Comparison of ENCODE assay signal across 6 cellular contexts in genomic region chr22:38699784-38700183, GRCh38. TPM values are rescaled to one million over a fixed set of nuclear protein-coding genes. Genes with fewer than 3 reads are reported as not detected.
DNase-seq lines count a peak whose midpoint lies in the region; ATAC-seq lines count a peak whose summit lies in the region.

No MANE protein-coding gene starts in this region.

- H3K4me3 ChIP-seq in GM23248 = peak overlapping the region; percentile 87
- peak overlapping the region; percentile 84 for H3K4me3 ChIP-seq in mesodermal cell (ENCODE audit: extremely low read depth, insufficient read depth, low read length, poor library complexity, severe bottlenecking)

- no peaks in the 10 kb centered on the region for H3K27me3 ChIP-seq in GM23248 (replicated peaks; ENCODE audit: insufficient read depth)

- H3K79me2 ChIP-seq in GM23248 (ENCODE audit: insufficient read depth) = peaks cover 53% of the 10 kb centered on the region

- H3F3A ChIP-seq in GM23248 (ENCODE audit: insufficient read depth) = peaks cover 45% of the 10 kb centered on the region

- peak; percentile 83 for DNase-seq in GM23248
- no peak for DNase-seq in activated naive CD8-positive, alpha-beta T cell treated with anti-CD3 and anti-CD28 coated beads, Interleukin-2, amount 50 U/mL, for 24 hours
- DNase-seq in amniotic stem cell (lab: John Stamatoyannopoulos, UW) = no peak
- DNase-seq in left lobe of liver (ENCODE audit: low spot score) = no peak

- H3K36me3 ChIP-seq in GM23248 (ENCODE audit: low read depth) (no peaks in the 10 kb centered on the region), mesodermal cell (ENCODE audit: control insufficient read depth, insufficient read depth, low read length) (peaks cover 35% of the 10 kb centered on the region)

- 0 out of 2 replicates have a peak overlapping the region, but pooled peaks have one; percentile 36 for H2AFZ ChIP-seq in GM23248

- no peaks in the 10 kb centered on the region for H3K27me3 Mint-ChIP-seq in activated naive CD8-positive, alpha-beta T cell treated with anti-CD3 and anti-CD28 coated beads, Interleukin-2, amount 50 U/mL, for 24 hours

- peaks cover 69% of the 10 kb centered on the region for H3K4me1 Mint-ChIP-seq in activated naive CD8-positive, alpha-beta T cell treated with anti-CD3 and anti-CD28 coated beads, Interleukin-2, amount 50 U/mL, for 24 hours

- H3K4me1 ChIP-seq in GM23248 (ENCODE audit: insufficient read depth) (peaks cover 45% of the 10 kb centered on the region), mesodermal cell (ENCODE audit: control insufficient read depth, insufficient read depth, low read length, poor library complexity, severe bottlenecking) (peaks cover 26% of the 10 kb centered on the region)

- H3K4me2 ChIP-seq in GM23248 (ENCODE audit: unreplicated experiment) = peak overlapping the region; percentile 95

- H3K36me3 Mint-ChIP-seq in activated naive CD8-positive, alpha-beta T cell treated with anti-CD3 and anti-CD28 coated beads, Interleukin-2, amount 50 U/mL, for 24 hours (ENCODE audit: low read depth) = peaks cover 41% of the 10 kb centered on the region

- no peaks in the 10 kb centered on the region for H3K9me3 Mint-ChIP-seq in activated naive CD8-positive, alpha-beta T cell treated with anti-CD3 and anti-CD28 coated beads, Interleukin-2, amount 50 U/mL, for 24 hours

- ATAC-seq in activated naive CD8-positive, alpha-beta T cell treated with anti-CD3 and anti-CD28 coated beads, Interleukin-2, amount 50 U/mL, for 24 hours = no peak
- ATAC-seq in GM21390 (IDR thresholded peaks at IDR 0.05; ENCODE audit: unreplicated experiment) (no peak), left lobe of liver (no peak)

- H3K9ac ChIP-seq in GM23248 = peak overlapping the region; percentile 99

- no peaks in the 10 kb centered on the region for H4K20me1 ChIP-seq in GM23248 (ENCODE audit: insufficient read depth)

- in situ Hi-C loops in GM23248 (cut with MboI) = no loop called here

- H3K4me3 Mint-ChIP-seq in activated naive CD8-positive, alpha-beta T cell treated with anti-CD3 and anti-CD28 coated beads, Interleukin-2, amount 50 U/mL, for 24 hours = peak overlapping the region; percentile 92

- peak overlapping the region; percentile 97 for H3K27ac ChIP-seq in GM23248
- H3K27ac ChIP-seq in mesodermal cell (ENCODE audit: low read depth, low read length, severe bottlenecking) = peak overlapping the region; percentile 86

- H3K9me2 ChIP-seq in GM23248 (ENCODE audit: insufficient read depth) = no peaks in the 10 kb centered on the region

- H3K27ac Mint-ChIP-seq in activated naive CD8-positive, alpha-beta T cell treated with anti-CD3 and anti-CD28 coated beads, Interleukin-2, amount 50 U/mL, for 24 hours = peak overlapping the region; percentile 94

- WGBS in GM23248 (ENCODE audit: low coverage in 1 of 2, low lambda C conversion rate in 2 of 2, missing lambda C conversion rate in 2 of 2), 2 experiments = 0 to 5% methylated on average over 6 of the region's 6 CpGs
- WGBS in mesodermal cell (ENCODE audit: insufficient coverage in 2 of 2), 2 experiments = 33 to 39% methylated on average over 2 to 3 of the region's 6 CpGs

- H3K9me3 ChIP-seq in GM23248 (ENCODE audit: low read depth) (no peaks in the 10 kb centered on the region), mesodermal cell (ENCODE audit: control insufficient read depth, low read length) (no peaks in the 10 kb centered on the region)

RNA-seq across cellular contexts. Expression of gene JOSD1, which starts 1.0 kb away (rescaled TPM):
- total RNA-seq in GM23248 (2014; rRNA removed; shearing (Covaris generic)) = 47.0 and 51.2 TPM in 2 replicates
- polyA plus RNA-seq in GM23248 (2016; fragmentation: Nextera tagmentation; extraction: Ambion mirVana) = 5.5 and 6.6 TPM in 2 replicates
- polyA plus RNA-seq in mesodermal cell (2013, experiment 1 of 2) = 31.7 TPM
- 28.9 TPM for polyA plus RNA-seq in mesodermal cell (2013, experiment 2 of 2)
- 16.6 TPM for total RNA-seq in left lobe of liver

RNA-seq across cellular contexts. Expression of gene GTPBP1, which starts 6.0 kb away (rescaled TPM):
- 20.1 and 26.9 TPM in 2 replicates for total RNA-seq in GM23248 (2014; rRNA removed; shearing (Covaris generic))
- 9.7 and 10.0 TPM in 2 replicates for polyA plus RNA-seq in GM23248 (2016; fragmentation: Nextera tagmentation; extraction: Ambion mirVana)
- 44.4 TPM for polyA plus RNA-seq in mesodermal cell (2013, experiment 1 of 2)
- polyA plus RNA-seq in mesodermal cell (2013, experiment 2 of 2) = 39.6 TPM
- 14.4 TPM for total RNA-seq in left lobe of liver

RNA-seq across cellular contexts. Expression of gene TOMM22, which starts 18.0 kb away (rescaled TPM):
- 48.9 and 53.9 TPM in 2 replicates for total RNA-seq in GM23248 (2014; rRNA removed; shearing (Covaris generic))
- 92.0 and 97.8 TPM in 2 replicates for polyA plus RNA-seq in GM23248 (2016; fragmentation: Nextera tagmentation; extraction: Ambion mirVana)
- polyA plus RNA-seq in mesodermal cell (2013, experiment 1 of 2) = 80.7 TPM
- 74.0 TPM for polyA plus RNA-seq in mesodermal cell (2013, experiment 2 of 2)
- 29.0 TPM for total RNA-seq in left lobe of liver

RNA-seq across cellular contexts. Expression of gene CBY1, which starts 43.3 kb away (rescaled TPM):
- total RNA-seq in GM23248 (2014; rRNA removed; shearing (Covaris generic)) = 16.2 and 24.5 TPM in 2 replicates
- polyA plus RNA-seq in GM23248 (2016; fragmentation: Nextera tagmentation; extraction: Ambion mirVana) = 57.5 and 59.4 TPM in 2 replicates
- 32.2 TPM for polyA plus RNA-seq in mesodermal cell (2013, experiment 1 of 2)
- 29.5 TPM for polyA plus RNA-seq in mesodermal cell (2013, experiment 2 of 2)
- total RNA-seq in left lobe of liver = 13.7 TPM

RNA-seq across cellular contexts. Expression of gene FAM227A, which starts 43.6 kb away (rescaled TPM):
- total RNA-seq in GM23248 (2014; rRNA removed; shearing (Covaris generic)) = 0.13 and 2.1 TPM in 2 replicates
- polyA plus RNA-seq in GM23248 (2016; fragmentation: Nextera tagmentation; extraction: Ambion mirVana) = 0.65 and 0.93 TPM in 2 replicates
- polyA plus RNA-seq in mesodermal cell (2013, experiment 1 of 2) = 4.5 TPM
- 2.7 TPM for polyA plus RNA-seq in mesodermal cell (2013, experiment 2 of 2)
- 0.03 TPM for total RNA-seq in left lobe of liver
